Comparison of ENCODE assay signal across 32 cellular contexts in the genomic region with DNA sequence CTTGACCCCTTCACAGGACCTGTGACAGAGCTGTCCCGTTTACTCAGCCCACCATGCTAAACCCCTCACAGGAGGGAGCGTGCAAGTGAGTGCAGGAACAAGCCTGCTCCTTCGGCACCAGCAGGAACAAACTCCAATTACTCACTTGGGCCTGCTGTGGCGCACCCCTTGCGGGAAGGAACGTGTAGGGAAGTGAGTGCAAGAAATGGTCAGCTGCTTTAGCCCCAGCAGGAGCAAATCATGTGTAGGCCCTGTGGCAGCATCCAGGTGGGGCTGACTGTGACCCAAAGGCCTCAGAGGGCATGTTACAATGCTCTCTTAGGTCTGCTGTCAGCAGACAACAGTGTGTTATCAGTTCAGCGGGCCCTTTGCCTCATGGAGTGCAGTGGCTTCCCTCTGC.
"Had no signal": no experiment of that assay in that cellular context is flagged by ENCODE, and none has a peak within 500 bp of the region (broad histone marks: within the 10 kb centered on the region; RNA-seq: fewer than 3 reads in every experiment).

No MANE protein-coding gene starts in this region.

- H3K36me3 ChIP-seq: adrenal gland, ascending aorta, esophagus squamous epithelium, heart right ventricle had no signal

- H3K4me2 ChIP-seq: hepatocyte had no signal

- FAIRE-seq: bronchial epithelial cell, colon, endometrium, endothelial cell of umbilical vein, TTC549 had no signal

- H3K27ac ChIP-seq: adrenal gland, ascending aorta, epithelial cell of prostate, esophagus squamous epithelium, gastroesophageal sphincter, heart right ventricle, hepatocyte, VCaP had no signal

- H3K4me3 ChIP-seq: adrenal gland, ascending aorta, esophagus squamous epithelium, gastroesophageal sphincter, heart right ventricle, hepatocyte had no signal

- ATAC-seq: activated CD8-positive, alpha-beta memory T cell treated with anti-CD3 and anti-CD28 coated beads, Interleukin-2, amount 10 ng/mL, durations not matched to agents 7 days and 5 days; activated CD8-positive, alpha-beta T cell treated with anti-CD3 and anti-CD28 coated beads, Interleukin-2, amount 10 ng/mL, durations not matched to agents 7 days and 5 days; activated naive CD8-positive, alpha-beta T cell treated with anti-CD3 and anti-CD28 coated beads, Interleukin-2, amount 50 U/mL, for 24 hours; gastroesophageal sphincter; heart right ventricle; WTC11 had no signal

- H3K79me2 ChIP-seq: hepatocyte had no signal

- H2AFZ ChIP-seq: hepatocyte had no signal

- H3K27me3 ChIP-seq: adrenal gland, ascending aorta, esophagus squamous epithelium, gastroesophageal sphincter, heart right ventricle, hepatocyte had no signal

- H3K9me3 ChIP-seq: adrenal gland, ascending aorta, esophagus squamous epithelium had no signal

- H3K4me1 ChIP-seq: adrenal gland, ascending aorta, esophagus squamous epithelium had no signal

- DNase-seq: activated CD4-positive, alpha-beta memory T cell treated with anti-CD3 and anti-CD28 coated beads for 36 hours; activated CD4-positive, alpha-beta T cell treated with anti-CD3 and anti-CD28 coated beads for 1 hour; activated CD4-positive, alpha-beta T cell treated with anti-CD3 and anti-CD28 coated beads for 4 hours; activated CD8-positive, alpha-beta memory T cell treated with anti-CD3 and anti-CD28 coated beads, Interleukin-2, amount 10 ng/mL, durations not matched to agents 7 days and 5 days; activated CD8-positive, alpha-beta memory T cell treated with anti-CD3 and anti-CD28 coated beads, Interleukin-2, amount 50 U/mL, for 4 hours; activated CD8-positive, alpha-beta T cell treated with anti-CD3 and anti-CD28 coated beads, Interleukin-2, amount 10 ng/mL, durations not matched to agents 7 days and 5 days; activated effector memory CD4-positive, alpha-beta T cell treated with anti-CD3 and anti-CD28 coated beads, Interleukin-2, amount 50 U/mL, for 16 hours; activated naive CD4-positive, alpha-beta T cell treated with anti-CD3 and anti-CD28 coated beads for 36 hours; activated naive CD8-positive, alpha-beta T cell treated with anti-CD3 and anti-CD28 coated beads for 36 hours; activated naive CD8-positive, alpha-beta T cell treated with anti-CD3 and anti-CD28 coated beads, Interleukin-2, amount 50 U/mL, for 24 hours; activated T-cell treated with anti-CD3 and anti-CD28 coated beads, Interleukin-2, amount 50 U/mL, for 1 hour; activated T-cell treated with anti-CD3 and anti-CD28 coated beads, Interleukin-2, amount 50 U/mL, for 48 hours; amygdala; cortex of kidney; dermis blood vessel endothelial cell; effector CD8-positive, alpha-beta T cell; esophagus squamous epithelium; foreskin melanocyte; heart right ventricle; T-helper 2 cell had no signal
